ENCODE assay signal across 1 cellular context in genomic region chr2:76895469-76895868, GRCh38.
TF ChIP-seq lines count a peak whose summit lies in the region.

No MANE protein-coding gene starts in this region.

TF ChIP-seq in HepG2, 621 proteins besides CTCF, POLR2A, EP300 and RAD21 (continued from another document and continues in another):
- TF ChIP-seq ZNF639 (CRISPR knock-in tag; conservative IDR thresholded peaks at IDR 0.05) (no peak), THAP11 (CRISPR knock-in tag; IDR thresholded peaks at IDR 0.05) (peak; percentile 67), NR2F6 (IDR thresholded peaks at IDR 0.05) (peak; percentile 49; the same call in 1 of the 2 replicates), NR2F6 (CRISPR knock-in tag; IDR thresholded peaks at IDR 0.05) (peak; percentile 61; the same call in 1 of the 2 replicates), ZKSCAN1 (IDR thresholded peaks at IDR 0.05; ENCODE audit: low read length) (no peak), FOXP1 (IDR thresholded peaks at IDR 0.05) (no peak), FOXP1 (CRISPR knock-in tag; IDR thresholded peaks at IDR 0.05) (peak; percentile 93), ZNF644 (CRISPR knock-in tag; IDR thresholded peaks at IDR 0.05; ENCODE audit: low read depth) (peak; percentile 97), ARID3A (IDR thresholded peaks at IDR 0.05; ENCODE audit: low read depth, low read length) (peak; percentile 94), CREB1 (IDR thresholded peaks at IDR 0.05) (no peak), CREB1 (CRISPR knock-in tag; IDR thresholded peaks at IDR 0.05) (peak; percentile 39; the same call in 1 of the 2 replicates), ZNF317 (CRISPR knock-in tag; IDR thresholded peaks at IDR 0.05) (peak; percentile 96), ELF3 (CRISPR knock-in tag; IDR thresholded peaks at IDR 0.05) (peak; percentile 80), ZNF83 (CRISPR knock-in tag; IDR thresholded peaks at IDR 0.05; ENCODE audit: borderline replicate concordance) (no peak), CEBPB (IDR thresholded peaks at IDR 0.05; ENCODE audit: borderline replicate concordance, low read depth, low read length) (peak; percentile 100), PAXIP1 (CRISPR knock-in tag; conservative IDR thresholded peaks at IDR 0.05) (peak; percentile 74), SIX4 (CRISPR knock-in tag; IDR thresholded peaks at IDR 0.05) (no peak), IKZF5 (CRISPR knock-in tag; IDR thresholded peaks at IDR 0.05) (peak; percentile 61; the same call in 1 of the 2 replicates), ZNF431 (CRISPR knock-in tag; IDR thresholded peaks at IDR 0.05; ENCODE audit: borderline replicate concordance, low read depth) (no peak), BCL6 (CRISPR knock-in tag; IDR thresholded peaks at IDR 0.05) (0 out of 2 replicates have a peak, but pooled peaks have one; percentile 21), ZNF335 (CRISPR knock-in tag; IDR thresholded peaks at IDR 0.05) (peak; percentile 67; the same call in 1 of the 2 replicates), BORCS8-MEF2B (CRISPR knock-in tag; IDR thresholded peaks at IDR 0.05) (no peak), GFI1 (CRISPR knock-in tag; IDR thresholded peaks at IDR 0.05; ENCODE audit: borderline replicate concordance) (peak; percentile 90), THRA (CRISPR knock-in tag; IDR thresholded peaks at IDR 0.05; ENCODE audit: borderline replicate concordance) (peak; percentile 30; the same call in 1 of the 2 replicates), NCOA2 (CRISPR knock-in tag; IDR thresholded peaks at IDR 0.05) (peak; percentile 77; the same call in 1 of the 2 replicates), NR2F2 (IDR thresholded peaks at IDR 0.05; ENCODE audit: borderline replicate concordance, low read depth) (0 out of 2 replicates have a peak, but pooled peaks have one; percentile 27), AHDC1 (CRISPR knock-in tag; IDR thresholded peaks at IDR 0.05; ENCODE audit: borderline replicate concordance) (peak; percentile 78; the same call in 1 of the 2 replicates), NFKBIZ (CRISPR knock-in tag; IDR thresholded peaks at IDR 0.05) (0 out of 2 replicates have a peak, but pooled peaks have one; percentile 58), MED1 (CRISPR knock-in tag; IDR thresholded peaks at IDR 0.05) (peak; percentile 56; the same call in 1 of the 2 replicates), ZNF792 (CRISPR knock-in tag; IDR thresholded peaks at IDR 0.05) (peak; percentile 50; the same call in 1 of the 2 replicates), SIN3A (IDR thresholded peaks at IDR 0.05; ENCODE audit: borderline replicate concordance, low read depth, low read length) (no peak), CHCHD3 (CRISPR knock-in tag; IDR thresholded peaks at IDR 0.05) (no peak), MIXL1 (CRISPR knock-in tag; IDR thresholded peaks at IDR 0.05) (peak; percentile 66; the same call in 1 of the 2 replicates), FOSL1 (CRISPR knock-in tag; IDR thresholded peaks at IDR 0.05; ENCODE audit: borderline replicate concordance) (0 out of 2 replicates have a peak, but pooled peaks have one; percentile 34), SMAD3 (CRISPR knock-in tag; IDR thresholded peaks at IDR 0.05) (0 out of 2 replicates have a peak, but pooled peaks have one; percentile 60), RXRB (CRISPR knock-in tag; IDR thresholded peaks at IDR 0.05; ENCODE audit: borderline replicate concordance) (peak; percentile 79), SNAPC2 (CRISPR knock-in tag; IDR thresholded peaks at IDR 0.05) (0 out of 2 replicates have a peak, but pooled peaks have one; percentile 41), ATF1 (CRISPR knock-in tag; IDR thresholded peaks at IDR 0.05) (no peak), HMGXB4 (CRISPR knock-in tag; IDR thresholded peaks at IDR 0.05; ENCODE audit: borderline replicate concordance in 1 of 2, low read depth in 1 of 2) (0 out of 4 replicates have a peak, but pooled peaks of 1 of the 2 experiments have one; percentile 36), HOXA9 (CRISPR knock-in tag; IDR thresholded peaks at IDR 0.05; ENCODE audit: borderline replicate concordance) (no peak), TEAD3 (CRISPR knock-in tag; optimal IDR thresholded peaks at IDR 0.05; ENCODE audit: borderline replicate concordance) (peak; percentile 97), POLR2AphosphoS5 (IDR thresholded peaks at IDR 0.05; ENCODE audit: low read depth, low read length) (no peak), ZFYVE20 (CRISPR knock-in tag; IDR thresholded peaks at IDR 0.05; ENCODE audit: borderline replicate concordance, low read depth) (no peak), ZSCAN5A (CRISPR knock-in tag; IDR thresholded peaks at IDR 0.05; ENCODE audit: borderline replicate concordance) (0 out of 2 replicates have a peak, but pooled peaks have one; percentile 48), ZNF614 (CRISPR knock-in tag; IDR thresholded peaks at IDR 0.05; ENCODE audit: borderline replicate concordance) (0 out of 2 replicates have a peak, but pooled peaks have one; percentile 73), ZSCAN30 (CRISPR knock-in tag; IDR thresholded peaks at IDR 0.05) (no peak)
